Comparison of ENCODE assay signal across 22 cellular contexts in genomic region chr1:240030236-240030635, GRCh38.
A peak's percentile ranks its signal among the peaks of the same experiment; 100 is the strongest.
DNase-seq lines count a peak whose midpoint lies in the region; ATAC-seq and TF ChIP-seq lines count a peak whose summit lies in the region.
"Had no signal": no experiment of that assay in that cellular context is flagged by ENCODE, and none has a peak within 500 bp of the region (broad histone marks: within the 10 kb centered on the region; RNA-seq: fewer than 3 reads in every experiment).

No MANE protein-coding gene starts in this region.

- WGBS in adrenal gland, 4 donors: 75 to 84% (median 79%) methylated on average over 5 of the region's 5 CpGs

- H3K36me3 ChIP-seq in adrenal gland (replicated peaks in 1 of 2): no peaks in the 10 kb centered on the region
- H3K36me3 ChIP-seq: pancreas, thoracic aorta had no signal

- no peak overlapping the region for H3K27ac ChIP-seq in adrenal gland
- H3K27ac ChIP-seq: pancreas, thoracic aorta had no signal

- H3K4me3 Mint-ChIP-seq in osteocyte (ENCODE audit: unreplicated experiment): no peak overlapping the region
- H3K4me3 Mint-ChIP-seq: activated CD8-positive, alpha-beta T cell treated with anti-CD3 and anti-CD28 coated beads for 36 hours; CD8-positive, alpha-beta memory T cell; central memory CD8-positive, alpha-beta T cell had no signal

- no peaks in the 10 kb centered on the region for H3K27me3 ChIP-seq in adrenal gland
- H3K27me3 ChIP-seq: pancreas had no signal

- no peaks in the 10 kb centered on the region for H3K36me3 Mint-ChIP-seq in osteocyte (ENCODE audit: unreplicated experiment)
- H3K36me3 Mint-ChIP-seq: CD8-positive, alpha-beta memory T cell had no signal

- peaks cover 3% of the 10 kb centered on the region for H3K9me3 Mint-ChIP-seq in osteocyte (ENCODE audit: unreplicated experiment)
- H3K9me3 Mint-ChIP-seq: activated CD8-positive, alpha-beta T cell treated with anti-CD3 and anti-CD28 coated beads for 36 hours had no signal

- intact Hi-C loops in adrenal gland (cut with DNase I): no loop called here

- ATAC-seq in HG02938 (IDR thresholded peaks at IDR 0.05; ENCODE audit: unreplicated experiment): no peak
- ATAC-seq: activated CD8-positive, alpha-beta T cell treated with anti-CD3 and anti-CD28 coated beads for 36 hours; pancreas; sciatic nerve had no signal

- in situ Hi-C loops in Caki2 (cut with HindIII; ENCODE audit: low pct_unique_long_range_greater_than_20kb, low sequenced_read_pairs): no loop called here

- TF ChIP-seq POLR2A in adrenal gland (IDR thresholded peaks at IDR 0.05): no peak

- DNase-seq in Caki2 (ENCODE audit: low read depth) (peak; percentile 30), amniotic epithelial cell (ENCODE audit: low read depth) (peak; percentile 77), fibroblast of the aortic adventitia (ENCODE audit: low read depth) (peak; percentile 17), osteocyte (ENCODE audit: extremely low spot score, unreplicated experiment) (no peak), adrenal gland (no peak), HuH-7 (ENCODE audit: low spot score) (no peak)
- no peak for DNase-seq in stimulated activated CD4-positive, alpha-beta T cell treated with anti-CD3 and anti-CD28 coated beads, Interleukin-1b, Interleukin-23, amount 100 ng/mL, for 48 hours
- DNase-seq: activated CD8-positive, alpha-beta T cell treated with anti-CD3 and anti-CD28 coated beads for 36 hours; CD8-positive, alpha-beta memory T cell; DMS53; hippocampal formation; NCI-H1105; NCI-H2081; NK-92 treated with Interleukin-12 subunit alpha and Interleukin-12 subunit beta, amount 100 ng/mL, for 24 hours; pancreas; stimulated activated CD4-positive, alpha-beta T cell treated with anti-CD3 and anti-CD28 coated beads, Interleukin-2, amount 100 ng/mL, for 24 hours; stimulated activated naive CD4-positive, alpha-beta T cell had no signal

- no peak overlapping the region for H3K4me3 ChIP-seq in fibroblast of the aortic adventitia (ENCODE audit: low read depth, low read length)
- no peak overlapping the region for H3K4me3 ChIP-seq in adrenal gland
- H3K4me3 ChIP-seq: lung, pancreas, thoracic aorta had no signal

- peak overlapping the region; percentile 58 for H3K27ac Mint-ChIP-seq in osteocyte (ENCODE audit: unreplicated experiment)
- H3K27ac Mint-ChIP-seq: activated CD8-positive, alpha-beta T cell treated with anti-CD3 and anti-CD28 coated beads for 36 hours; CD8-positive, alpha-beta memory T cell had no signal

- H3K27me3 Mint-ChIP-seq in osteocyte (ENCODE audit: unreplicated experiment): no peaks in the 10 kb centered on the region
- H3K27me3 Mint-ChIP-seq: activated CD8-positive, alpha-beta T cell treated with anti-CD3 and anti-CD28 coated beads for 36 hours; central memory CD8-positive, alpha-beta T cell had no signal

- H3K9me3 ChIP-seq in adrenal gland (replicated peaks in 1 of 3): no peaks in the 10 kb centered on the region
- H3K9me3 ChIP-seq: pancreas, thoracic aorta had no signal

- TF ChIP-seq CTCF in fibroblast of the aortic adventitia (IDR thresholded peaks at IDR 0.05; ENCODE audit: insufficient read depth, low read length) (no peak), osteocyte (IDR thresholded peaks at IDR 0.05) (no peak), adrenal gland (IDR thresholded peaks at IDR 0.05) (no peak)

- H3K4me1 Mint-ChIP-seq in osteocyte (ENCODE audit: unreplicated experiment): peaks cover 32% of the 10 kb centered on the region
- H3K4me1 Mint-ChIP-seq: CD8-positive, alpha-beta memory T cell; central memory CD8-positive, alpha-beta T cell had no signal

- H3K4me1 ChIP-seq in adrenal gland (replicated peaks in 1 of 2): no peaks in the 10 kb centered on the region
- H3K4me1 ChIP-seq: pancreas had no signal

Comparison
In these comparisons a context has a peak if more than half of its experiments do, and no peak if none do; other contexts are left out.
1. DNase-seq: peak in Caki2 (single experiment), amniotic epithelial cell (single experiment) and fibroblast of the aortic adventitia (single experiment); none in osteocyte (single experiment), stimulated activated CD4-positive, alpha-beta T cell treated with anti-CD3 and anti-CD28 coated beads, Interleukin-1b, Interleukin-23, amount 100 ng/mL, for 48 hours (single experiment), adrenal gland (0 of 7) and HuH-7 (single experiment).